17 cellular contexts compared by ENCODE assay signal in the genomic region with DNA sequence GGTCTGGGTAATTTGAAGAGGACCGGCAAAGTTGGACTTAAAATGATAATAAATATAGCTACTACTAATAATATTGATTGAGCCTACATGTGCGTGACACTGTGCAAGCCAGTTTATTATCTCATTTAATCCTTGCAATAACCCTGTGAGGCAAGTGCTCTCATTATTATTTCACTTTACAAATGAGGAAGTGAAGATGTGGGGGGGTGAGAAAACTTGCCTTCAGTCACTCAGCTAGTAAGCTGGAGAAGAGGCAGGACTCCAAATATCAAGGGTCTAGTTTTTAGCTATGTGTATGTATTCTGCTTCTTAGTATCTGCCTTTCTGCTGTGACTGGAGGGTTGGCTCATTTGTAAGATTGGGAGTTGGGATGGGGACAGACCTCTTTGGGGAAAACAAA. TPM values are rescaled to one million over a fixed set of nuclear protein-coding genes. Genes with fewer than 3 reads are reported as not detected.
DNase-seq lines count a peak whose midpoint lies in the region; ATAC-seq, FAIRE-seq and TF ChIP-seq lines count a peak whose summit lies in the region.
"Had no signal": no experiment of that assay in that cellular context is flagged by ENCODE, and none has a peak within 500 bp of the region (broad histone marks: within the 10 kb centered on the region; RNA-seq: fewer than 3 reads in every experiment).

No MANE protein-coding gene starts in this region.

- H3K79me2 ChIP-seq in OCI-LY7 (ENCODE audit: insufficient read depth, low read depth, low read length), result peaks cover 75% of the 10 kb centered on the region

- no peaks in the 10 kb centered on the region for H3K9me2 ChIP-seq in OCI-LY7 (ENCODE audit: insufficient read depth, low read length)

- peak; percentile 0 for DNase-seq in SKM-1 treated with dmso at 0.1 percent for 144 hours (lab: John Stamatoyannopoulos, UW; ENCODE audit: unreplicated experiment)
- no peak for DNase-seq in SKM-1 (lab: John Stamatoyannopoulos, UW; ENCODE audit: unreplicated experiment)
- DNase-seq in MV-4-11 (lab: John Stamatoyannopoulos, UW), result peak; percentile 62
- DNase-seq in OCI-LY7 (ENCODE audit: low spot score), result peak; percentile 75
- DNase-seq in stimulated activated naive B cell treated with anti-CD40 and anti-IgM and Interleukin-4, amounts not matched to agents 10 μg/mL and 1 μg/mL and 100 μg/mL, for 72 hours, result no peak
- DNase-seq in stimulated activated effector memory CD8-positive, alpha-beta T cell treated with anti-CD3 and anti-CD28 coated beads, Interleukin-12 subunit alpha, Interleukin-12 subunit beta, amount 100 ng/mL, for 72 hours (ENCODE audit: low spot score in 2 of 2), result no peak
- no peak for DNase-seq in coronary artery (ENCODE audit: low spot score)
- no peak for DNase-seq in H54 (ENCODE audit: insufficient read length, low spot score)
- DNase-seq: Calu3; CD4-positive, CD25-positive, alpha-beta regulatory T cell; DMS 273 treated with DMSO at 0.1 percent for 48 hours; HCEC 1CT; HFFc6 had no signal

- no TSS peak for BruUV-seq in OCI-LY7 (replicated peaks; lab: Mats Ljungman, UMichigan)

- peaks cover 58% of the 10 kb centered on the region for H3K4me1 ChIP-seq in OCI-LY7 (ENCODE audit: insufficient read depth, low read length, poor library complexity, severe bottlenecking)
- H3K4me1 ChIP-seq: BLaER1 had no signal

- H3K36me3 Mint-ChIP-seq in stimulated activated naive B cell treated with anti-CD40 and anti-IgM and Interleukin-4, amounts not matched to agents 10 μg/mL and 1 μg/mL and 100 μg/mL, for 72 hours, result no peaks in the 10 kb centered on the region
- no peaks in the 10 kb centered on the region for H3K36me3 Mint-ChIP-seq in stimulated activated effector memory CD8-positive, alpha-beta T cell treated with anti-CD3 and anti-CD28 coated beads, Interleukin-12 subunit alpha, Interleukin-12 subunit beta, amount 100 ng/mL, for 72 hours
- H3K36me3 Mint-ChIP-seq: CD4-positive, CD25-positive, alpha-beta regulatory T cell had no signal

- H3K4me3 Mint-ChIP-seq in stimulated activated naive B cell treated with anti-CD40 and anti-IgM and Interleukin-4, amounts not matched to agents 10 μg/mL and 1 μg/mL and 100 μg/mL, for 72 hours, result no peak overlapping the region
- no peak overlapping the region for H3K4me3 Mint-ChIP-seq in stimulated activated effector memory CD8-positive, alpha-beta T cell treated with anti-CD3 and anti-CD28 coated beads, Interleukin-12 subunit alpha, Interleukin-12 subunit beta, amount 100 ng/mL, for 72 hours
- H3K4me3 Mint-ChIP-seq: CD4-positive, CD25-positive, alpha-beta regulatory T cell; HFFc6 had no signal

- peaks cover 63% of the 10 kb centered on the region for H3K36me3 ChIP-seq in OCI-LY7 (ENCODE audit: insufficient read depth, low read length)
- H3K36me3 ChIP-seq: BLaER1 had no signal

- no peak overlapping the region for H2AFZ ChIP-seq in OCI-LY7 (ENCODE audit: low read length)

- POLR2A ChIA-PET in OCI-LY7 (lab: Charles Lee), result interaction anchor here (1.0 kb wide), 1 partner anchor 21 kb away, joined by 3 read pairs; no protein-coding TSS in a partner anchor

- H3K4me3 ChIP-seq in OCI-LY7 (ENCODE audit: low read depth, low read length, poor library complexity, severe bottlenecking), result peak overlapping the region; percentile 81
- no peak overlapping the region for H3K4me3 ChIP-seq in coronary artery
- H3K4me3 ChIP-seq: BLaER1 had no signal

- no peaks in the 10 kb centered on the region; the same call in 1 of the 2 replicates for H3K9me3 ChIP-seq in OCI-LY7 (ENCODE audit: low read length)
- H3K9me3 ChIP-seq: BLaER1 had no signal

- H3K27ac Mint-ChIP-seq in stimulated activated naive B cell treated with anti-CD40 and anti-IgM and Interleukin-4, amounts not matched to agents 10 μg/mL and 1 μg/mL and 100 μg/mL, for 72 hours, result no peak overlapping the region
- no peak overlapping the region for H3K27ac Mint-ChIP-seq in stimulated activated effector memory CD8-positive, alpha-beta T cell treated with anti-CD3 and anti-CD28 coated beads, Interleukin-12 subunit alpha, Interleukin-12 subunit beta, amount 100 ng/mL, for 72 hours
- H3K27ac Mint-ChIP-seq: CD4-positive, CD25-positive, alpha-beta regulatory T cell; HFFc6 had no signal

- no peaks in the 10 kb centered on the region for H3K27me3 Mint-ChIP-seq in stimulated activated naive B cell treated with anti-CD40 and anti-IgM and Interleukin-4, amounts not matched to agents 10 μg/mL and 1 μg/mL and 100 μg/mL, for 72 hours

- TF ChIP-seq CTCF in OCI-LY7 (conservative IDR thresholded peaks at IDR 0.05; ENCODE audit: low read length), result no peak
- TF ChIP-seq CTCF in coronary artery (IDR thresholded peaks at IDR 0.05), result no peak

- no peaks in the 10 kb centered on the region for H3K9me3 Mint-ChIP-seq in stimulated activated naive B cell treated with anti-CD40 and anti-IgM and Interleukin-4, amounts not matched to agents 10 μg/mL and 1 μg/mL and 100 μg/mL, for 72 hours
- peaks cover 3% of the 10 kb centered on the region for H3K9me3 Mint-ChIP-seq in stimulated activated effector memory CD8-positive, alpha-beta T cell treated with anti-CD3 and anti-CD28 coated beads, Interleukin-12 subunit alpha, Interleukin-12 subunit beta, amount 100 ng/mL, for 72 hours
- H3K9me3 Mint-ChIP-seq: HFFc6 had no signal

- peak overlapping the region; percentile 100 for H3K27ac ChIP-seq in OCI-LY7 (ENCODE audit: low read depth, low read length, poor library complexity, severe bottlenecking)
- H3K27ac ChIP-seq in coronary artery, result no peak overlapping the region
- H3K27ac ChIP-seq: 22Rv1, BLaER1 had no signal

- H4K20me1 ChIP-seq in OCI-LY7 (ENCODE audit: insufficient read depth, low read length), result no peaks in the 10 kb centered on the region
- H4K20me1 ChIP-seq: BLaER1 had no signal

- peak overlapping the region; percentile 63 for H3K4me2 ChIP-seq in OCI-LY7 (ENCODE audit: low read length)
- H3K4me2 ChIP-seq: BLaER1 had no signal

- intact Hi-C loops in OCI-LY7 (cut with micrococcal nuclease; ENCODE audit: unreplicated experiment), result no loop called here

- no peak for FAIRE-seq in H54 (lab: Jason Lieb, UNC)
- FAIRE-seq: GM12892, H1 had no signal

- CTCF ChIA-PET in OCI-LY7 (lab: Charles Lee; ENCODE audit: unreplicated experiment), result no interaction called here

- TF ChIP-seq POLR2A in H54 (IDR thresholded peaks at IDR 0.05; ENCODE audit: low read depth, low read length), result no peak

- peak; percentile 41 to 42 for ATAC-seq in stimulated activated naive B cell treated with anti-CD40 and anti-IgM and Interleukin-4, amounts not matched to agents 10 μg/mL and 1 μg/mL and 100 μg/mL, for 72 hours (replicated peaks)
- ATAC-seq in stimulated activated effector memory CD8-positive, alpha-beta T cell treated with anti-CD3 and anti-CD28 coated beads, Interleukin-12 subunit alpha, Interleukin-12 subunit beta, amount 100 ng/mL, for 72 hours, result no peak

- no peaks in the 10 kb centered on the region for H3K4me1 Mint-ChIP-seq in stimulated activated naive B cell treated with anti-CD40 and anti-IgM and Interleukin-4, amounts not matched to agents 10 μg/mL and 1 μg/mL and 100 μg/mL, for 72 hours
- H3K4me1 Mint-ChIP-seq in stimulated activated effector memory CD8-positive, alpha-beta T cell treated with anti-CD3 and anti-CD28 coated beads, Interleukin-12 subunit alpha, Interleukin-12 subunit beta, amount 100 ng/mL, for 72 hours, result no peaks in the 10 kb centered on the region
- H3K4me1 Mint-ChIP-seq: CD4-positive, CD25-positive, alpha-beta regulatory T cell had no signal

RNA-seq across cellular contexts. Expression of a gene that starts 39.2 kb away (rescaled TPM):
- total RNA-seq in OCI-LY7 (2014; rRNA removed; shearing (Covaris generic)), result not detected in 2 replicates
- total RNA-seq in OCI-LY7 (2022), result not detected in 2 replicates
- total RNA-seq: Calu3; CD4-positive, CD25-positive, alpha-beta regulatory T cell; HFFc6 had no signal

Comparison
In these comparisons a context has a peak if more than half of its experiments do, and no peak if none do; other contexts are left out.
1. DNase-seq: peak in SKM-1 treated with dmso at 0.1 percent for 144 hours (single experiment), MV-4-11 (single experiment) and OCI-LY7 (single experiment); none in SKM-1 (single experiment), stimulated activated naive B cell treated with anti-CD40 and anti-IgM and Interleukin-4, amounts not matched to agents 10 μg/mL and 1 μg/mL and 100 μg/mL, for 72 hours (single experiment), stimulated activated effector memory CD8-positive, alpha-beta T cell treated with anti-CD3 and anti-CD28 coated beads, Interleukin-12 subunit alpha, Interleukin-12 subunit beta, amount 100 ng/mL, for 72 hours (0 of 2), coronary artery (single experiment) and H54 (single experiment).